ENCODE assay signal across 8 cellular contexts in genomic region chr9:76650692-76651091, GRCh38.
DNase-seq lines count a peak whose midpoint lies in the region; ATAC-seq, FAIRE-seq and TF ChIP-seq lines count a peak whose summit lies in the region.

No MANE protein-coding gene starts in this region.

- H3K79me2 ChIP-seq in astrocyte (ENCODE audit: insufficient read depth, low read length): no peaks in the 10 kb centered on the region

- no peak overlapping the region for H3K9ac ChIP-seq in astrocyte (ENCODE audit: low read length)

- DNase-seq in CD4-positive, CD25-positive, alpha-beta regulatory T cell: peak in 1 of 3 donors; percentile 9
- DNase-seq in HL-60 (ENCODE audit: low read depth in 1 of 2, low spot score in 1 of 2): peak in 1 of 2 experiments; percentile 38
- DNase-seq in astrocyte (ENCODE audit: low read depth): no peak
- DNase-seq in stimulated activated CD4-positive, alpha-beta T cell treated with anti-CD3 and anti-CD28 coated beads, Interleukin-12 subunit alpha, Interleukin-12 subunit beta, amount 100 ng/mL, for 4 hours: no peak
- DNase-seq in thyroid gland: no peak

- TF ChIP-seq CTCF in HL-60 (IDR thresholded peaks at IDR 0.05; ENCODE audit: insufficient read depth, low read length) (no peak), astrocyte (IDR thresholded peaks at IDR 0.05; ENCODE audit: insufficient read depth, low read depth, low read length) (no peak), thyroid gland (IDR thresholded peaks at IDR 0.05) (no peak)

- H3K36me3 ChIP-seq in CD4-positive, CD25-positive, alpha-beta regulatory T cell (ENCODE audit: control insufficient read depth, insufficient read depth, low read length): no peaks in the 10 kb centered on the region
- H3K36me3 ChIP-seq in astrocyte (ENCODE audit: insufficient read depth, low read length): no peaks in the 10 kb centered on the region
- peaks cover 0 to 2% of the 10 kb centered on the region in 2 donors for H3K36me3 ChIP-seq in muscle layer of duodenum (ENCODE audit: control insufficient read depth in 1 of 2, insufficient read depth in 2 of 2, low read length in 2 of 2)
- no peaks in the 10 kb centered on the region for H3K36me3 ChIP-seq in thyroid gland

- H3K36me3 Mint-ChIP-seq in CD4-positive, CD25-positive, alpha-beta regulatory T cell: no peaks in the 10 kb centered on the region
- H3K36me3 Mint-ChIP-seq in astrocyte (ENCODE audit: low read depth, unreplicated experiment): peaks cover 3% of the 10 kb centered on the region

- no peak for TF ChIP-seq POLR2A in thyroid gland (IDR thresholded peaks at IDR 0.05)

- H3K9me3 Mint-ChIP-seq in CD4-positive, CD25-positive, alpha-beta regulatory T cell: peaks cover 0 to 1% (median 0%) of the 10 kb centered on the region in 7 donors
- no peaks in the 10 kb centered on the region for H3K9me3 Mint-ChIP-seq in astrocyte (ENCODE audit: unreplicated experiment)

- H3K4me1 Mint-ChIP-seq in CD4-positive, CD25-positive, alpha-beta regulatory T cell: peaks cover 11 to 26% (median 15%) of the 10 kb centered on the region in 4 donors
- H3K4me1 Mint-ChIP-seq in astrocyte (ENCODE audit: low read depth, unreplicated experiment): peaks cover 51% of the 10 kb centered on the region

- H3K27me3 Mint-ChIP-seq in CD4-positive, CD25-positive, alpha-beta regulatory T cell: no peaks in the 10 kb centered on the region
- H3K27me3 Mint-ChIP-seq in astrocyte (ENCODE audit: low read depth, unreplicated experiment): no peaks in the 10 kb centered on the region

- peaks cover 5% of the 10 kb centered on the region for H3K4me1 ChIP-seq in CD4-positive, CD25-positive, alpha-beta regulatory T cell (ENCODE audit: control insufficient read depth, insufficient read depth, low read length, poor library complexity, severe bottlenecking)
- peaks cover 28% of the 10 kb centered on the region for H3K4me1 ChIP-seq in astrocyte (ENCODE audit: insufficient read depth, low read length)
- peaks cover 20 to 21% of the 10 kb centered on the region in 2 donors for H3K4me1 ChIP-seq in muscle layer of duodenum (ENCODE audit: control insufficient read depth in 1 of 2, insufficient read depth in 2 of 2, low read length in 2 of 2)
- peaks cover 11 to 25% of the 10 kb centered on the region in 2 donors for H3K4me1 ChIP-seq in thyroid gland

- H4K20me1 ChIP-seq in astrocyte (ENCODE audit: insufficient read depth, low read length): no peaks in the 10 kb centered on the region

- H3K9me3 ChIP-seq in CD4-positive, CD25-positive, alpha-beta regulatory T cell (ENCODE audit: control insufficient read depth in 2 of 2, low read length in 2 of 2): no peaks in the 10 kb centered on the region
- H3K9me3 ChIP-seq in astrocyte (ENCODE audit: insufficient read depth, low read depth, low read length): no peaks in the 10 kb centered on the region
- no peaks in the 10 kb centered on the region for H3K9me3 ChIP-seq in muscle layer of duodenum (ENCODE audit: control insufficient read depth in 1 of 2, low read length in 2 of 2)
- H3K9me3 ChIP-seq in thyroid gland: no peaks in the 10 kb centered on the region

- no peaks in the 10 kb centered on the region for H3K27me3 ChIP-seq in CD4-positive, CD25-positive, alpha-beta regulatory T cell (ENCODE audit: control insufficient read depth, insufficient read depth, low read length)
- no peaks in the 10 kb centered on the region for H3K27me3 ChIP-seq in HL-60 (ENCODE audit: insufficient read depth, poor library complexity, severe bottlenecking)
- H3K27me3 ChIP-seq in astrocyte (ENCODE audit: insufficient read depth, low read length): no peaks in the 10 kb centered on the region
- H3K27me3 ChIP-seq in muscle layer of duodenum (ENCODE audit: low read depth, low read length): no peaks in the 10 kb centered on the region
- no peaks in the 10 kb centered on the region for H3K27me3 ChIP-seq in thyroid gland

- ATAC-seq in CD4-positive, CD25-positive, alpha-beta regulatory T cell (ENCODE audit: low read depth in 2 of 2): no peak
- ATAC-seq in HG02678 (IDR thresholded peaks at IDR 0.05; ENCODE audit: unreplicated experiment) (no peak), GM18907 (IDR thresholded peaks at IDR 0.05; ENCODE audit: unreplicated experiment) (no peak)

- no peak overlapping the region for H3K27ac ChIP-seq in CD4-positive, CD25-positive, alpha-beta regulatory T cell (ENCODE audit: insufficient read depth, low read length, poor library complexity, severe bottlenecking)
- H3K27ac ChIP-seq in HL-60 (replicated peaks) (peak overlapping the region; percentile 71), astrocyte (ENCODE audit: low read depth, low read length) (no peak overlapping the region), muscle layer of duodenum (ENCODE audit: low read length) (peak overlapping the region; percentile 56), thyroid gland (no peak overlapping the region)

- H3K4me3 Mint-ChIP-seq in CD4-positive, CD25-positive, alpha-beta regulatory T cell: peak overlapping the region in 2 of 4 donors; percentile 74 to 82
- peak overlapping the region; percentile 64 for H3K4me3 Mint-ChIP-seq in astrocyte (ENCODE audit: unreplicated experiment)

- H3K27ac Mint-ChIP-seq in CD4-positive, CD25-positive, alpha-beta regulatory T cell: peak overlapping the region; percentile 1 to 95 (median 52)
- peak overlapping the region; percentile 35 for H3K27ac Mint-ChIP-seq in astrocyte (ENCODE audit: unreplicated experiment)

- no peak overlapping the region for H2AFZ ChIP-seq in astrocyte (ENCODE audit: low read depth, low read length)

- 63 to 64% methylated on average over 2 of the region's 2 CpGs for WGBS in thyroid gland, 2 donors

- peak overlapping the region; percentile 68 for H3K4me3 ChIP-seq in CD4-positive, CD25-positive, alpha-beta regulatory T cell (ENCODE audit: low read depth, low read length)
- H3K4me3 ChIP-seq in HL-60 (replicated peaks; ENCODE audit: insufficient read depth, low read length) (no peak overlapping the region), astrocyte (ENCODE audit: insufficient read depth, low read depth, low read length) (no peak overlapping the region), muscle layer of duodenum (ENCODE audit: low read depth in 1 of 2, low read length in 2 of 2) (peak overlapping the region; percentile 43 to 58), thyroid gland (replicated peaks in 1 of 3) (no peak overlapping the region)

- no peak for FAIRE-seq in astrocyte (lab: Jason Lieb, UNC)

- H3K4me2 ChIP-seq in astrocyte (ENCODE audit: low read length): peak overlapping the region; percentile 21

- intact Hi-C loops in thyroid gland (cut with DNase I): no loop called here

Comparison
In these comparisons a context has a peak if more than half of its experiments do, and no peak if none do; other contexts are left out.
1. H3K27ac ChIP-seq: peak in HL-60 (single experiment) and muscle layer of duodenum (single experiment); none in CD4-positive, CD25-positive, alpha-beta regulatory T cell (single experiment), astrocyte (single experiment) and thyroid gland (0 of 3).
2. H3K4me3 ChIP-seq: peak in CD4-positive, CD25-positive, alpha-beta regulatory T cell (single experiment) and muscle layer of duodenum (2 of 2); none in HL-60 (single experiment), astrocyte (single experiment) and thyroid gland (0 of 3).